In the genomic region with DNA sequence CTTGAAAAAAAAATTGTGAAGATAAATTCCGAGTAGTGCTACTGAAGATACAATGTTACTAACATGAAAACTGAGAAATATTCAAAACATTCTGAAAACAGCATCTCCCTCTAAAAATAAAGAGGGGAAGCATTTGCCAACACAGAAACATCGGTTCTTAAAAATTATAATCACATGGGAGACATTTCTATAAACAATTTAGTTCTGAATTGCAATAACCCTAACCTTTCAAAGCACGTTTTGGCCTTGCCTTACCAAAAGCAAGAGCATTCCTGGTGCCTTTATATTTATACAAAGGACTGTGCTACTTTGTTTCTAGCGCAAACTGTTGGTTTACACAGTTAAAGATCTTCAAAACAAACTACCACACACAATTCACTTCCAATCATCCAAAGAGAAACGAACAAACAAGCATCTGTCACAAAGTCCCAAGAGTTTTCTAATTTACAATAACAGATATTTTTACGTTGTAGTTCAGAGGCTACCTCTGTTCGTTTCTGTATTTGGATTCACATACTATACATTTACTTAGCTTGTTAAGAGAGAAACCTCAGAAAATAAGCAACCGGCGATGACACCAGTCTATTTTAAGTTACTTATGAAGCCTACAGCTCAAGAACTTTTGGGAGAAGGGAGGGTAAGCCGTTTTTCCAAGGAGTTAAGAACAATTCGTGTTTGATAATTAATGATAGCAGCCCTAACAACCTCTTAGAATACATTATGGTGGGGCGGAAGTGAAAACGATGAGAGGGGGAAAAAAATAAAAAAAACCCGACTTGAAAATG, we compare ENCODE assay signal across 8 cellular contexts. TPM values are rescaled to one million over a fixed set of nuclear protein-coding genes. Genes with fewer than 3 reads are reported as not detected.
DNase-seq lines count a peak whose midpoint lies in the region; ATAC-seq and TF ChIP-seq lines count a peak whose summit lies in the region.

No MANE protein-coding gene starts in this region.

- POLR2A ChIA-PET in CD4-positive, alpha-beta T cell (lab: Charles Lee), result interaction anchor here (1.6 to 2.5 kb wide), 2 partner anchors 295 to 645 kb away, joined by 6 to 15 read pairs; a partner anchor contains a TSS

- ATAC-seq in CD4-positive, alpha-beta T cell (ENCODE audit: poor library complexity), result no peak
- no peak for ATAC-seq in effector memory CD8-positive, alpha-beta T cell (replicated peaks)
- ATAC-seq in HG03039 (IDR thresholded peaks at IDR 0.05; ENCODE audit: unreplicated experiment), result no peak
- ATAC-seq in left colon, result no peak

- H3K36me3 Mint-ChIP-seq in CD4-positive, alpha-beta T cell (ENCODE audit: low read depth), result peaks cover 26% of the 10 kb centered on the region
- peaks cover 19% of the 10 kb centered on the region for H3K36me3 Mint-ChIP-seq in effector memory CD8-positive, alpha-beta T cell (ENCODE audit: insufficient read depth)
- H3K36me3 Mint-ChIP-seq in neural crest cell (ENCODE audit: low read depth), result no peaks in the 10 kb centered on the region

- CTCF ChIA-PET in CD4-positive, alpha-beta T cell (lab: Charles Lee), result interaction anchor here (1.1 kb wide), 1 partner anchor 22 kb away, joined by 3 read pairs; no protein-coding TSS in a partner anchor

- no peaks in the 10 kb centered on the region for H3K27me3 ChIP-seq in CD4-positive, alpha-beta T cell (ENCODE audit: control insufficient read depth, insufficient read depth, low read length)
- H3K27me3 ChIP-seq in MG63, result no peaks in the 10 kb centered on the region

- intact Hi-C loops in CD4-positive, alpha-beta T cell (cut with DNase I, micrococcal nuclease), result loop anchor here (2.0 to 5.0 kb wide), 12 partner anchors 37 to 648 kb away; a partner anchor contains a TSS
- intact Hi-C loops in left colon (cut with DNase I, micrococcal nuclease), result no loop called here

- H3K9me3 Mint-ChIP-seq in CD4-positive, alpha-beta T cell, result no peaks in the 10 kb centered on the region
- H3K9me3 Mint-ChIP-seq in effector memory CD8-positive, alpha-beta T cell, result no peaks in the 10 kb centered on the region
- no peaks in the 10 kb centered on the region for H3K9me3 Mint-ChIP-seq in neural crest cell

- no peaks in the 10 kb centered on the region for H3K36me3 ChIP-seq in MG63

- peak overlapping the region; percentile 87 for H3K27ac Mint-ChIP-seq in CD4-positive, alpha-beta T cell
- H3K27ac Mint-ChIP-seq in effector memory CD8-positive, alpha-beta T cell, result peak overlapping the region; percentile 95 to 98
- H3K27ac Mint-ChIP-seq in neural crest cell (ENCODE audit: unreplicated experiment), result peak overlapping the region; percentile 85

- TF ChIP-seq CTCF in CD4-positive, alpha-beta T cell (IDR thresholded peaks at IDR 0.05), result no peak
- TF ChIP-seq CTCF in neural crest cell (conservative IDR thresholded peaks at IDR 0.05), result no peak

- peak overlapping the region; percentile 95 for H3K4me3 Mint-ChIP-seq in CD4-positive, alpha-beta T cell
- peak overlapping the region; percentile 88 to 98 for H3K4me3 Mint-ChIP-seq in effector memory CD8-positive, alpha-beta T cell
- peak overlapping the region; percentile 99 for H3K4me3 Mint-ChIP-seq in neural crest cell

- peaks cover 45% of the 10 kb centered on the region for H3K4me1 Mint-ChIP-seq in CD4-positive, alpha-beta T cell (ENCODE audit: low read depth)
- peaks cover 28 to 38% of the 10 kb centered on the region in 2 donors for H3K4me1 Mint-ChIP-seq in effector memory CD8-positive, alpha-beta T cell (ENCODE audit: low read depth in 2 of 2)
- peaks cover 22% of the 10 kb centered on the region for H3K4me1 Mint-ChIP-seq in neural crest cell

- DNase-seq in CD4-positive, alpha-beta T cell, result no peak
- no peak for DNase-seq in MG63
- DNase-seq in effector memory CD8-positive, alpha-beta T cell, result no peak
- no peak for DNase-seq in neural crest cell (ENCODE audit: low read depth, low spot score)
- no peak for DNase-seq in DMS114 treated with DMSO at 0.1 percent for 48 hours (lab: John Stamatoyannopoulos, UW; ENCODE audit: unreplicated experiment)
- no peak for DNase-seq in left colon
- no peak for DNase-seq in GF-D8 (lab: John Stamatoyannopoulos, UW)

- peak overlapping the region; percentile 98 for H3K4me3 ChIP-seq in MG63

- H3K27me3 Mint-ChIP-seq in CD4-positive, alpha-beta T cell, result peaks cover 7% of the 10 kb centered on the region
- peaks cover 13 to 14% of the 10 kb centered on the region in 2 donors for H3K27me3 Mint-ChIP-seq in effector memory CD8-positive, alpha-beta T cell
- peaks cover 10% of the 10 kb centered on the region for H3K27me3 Mint-ChIP-seq in neural crest cell (ENCODE audit: low read depth)

- H3K27ac ChIP-seq in CD4-positive, alpha-beta T cell (ENCODE audit: low read depth, low read length), result peak overlapping the region; percentile 97

- H3K9me3 ChIP-seq in CD4-positive, alpha-beta T cell (ENCODE audit: control insufficient read depth, low read length), result no peaks in the 10 kb centered on the region
- H3K9me3 ChIP-seq in MG63, result no peaks in the 10 kb centered on the region

RNA-seq across cellular contexts. Expression of a gene that starts 1.3 kb away (rescaled TPM):
- total RNA-seq in CD4-positive, alpha-beta T cell, result 10 to 100 TPM; 83.2 to 83.6 TPM
- 40.3 and 43.4 TPM in 2 replicates for total RNA-seq in MG63 (2014; rRNA removed; shearing (Covaris generic); ENCODE audit: low replicate concordance)
- total RNA-seq in neural crest cell (27.6 and 30.4 TPM in 2 replicates), left colon (10 to 100 TPM; 59.9 to 71.4 TPM)

Comparison
In these comparisons a context has a peak if more than half of its experiments do, and no peak if none do; other contexts are left out.
1. intact Hi-C loops: an anchor here in CD4-positive, alpha-beta T cell (2.0 to 5.0 kb wide); none called in left colon.